In genomic region chr2:28219736-28220364, GRCh38 we compare ENCODE assay signal across 22 cellular contexts.
"Had no signal": no experiment of that assay in that cellular context is flagged by ENCODE, and none has a peak within 500 bp of the region (broad histone marks: within the 10 kb centered on the region; RNA-seq: fewer than 3 reads in every experiment).

No MANE protein-coding gene starts in this region.

- H3K27me3 ChIP-seq: ascending aorta, colonic mucosa, esophagus muscularis mucosa, gastroesophageal sphincter, neural progenitor cell, transverse colon had no signal

- H2AFZ ChIP-seq: neural progenitor cell had no signal

- ATAC-seq: gastroesophageal sphincter, left lobe of liver, lower lobe of right lung, sciatic nerve had no signal

- H3K36me3 Mint-ChIP-seq: activated CD4-positive, alpha-beta memory T cell treated with anti-CD3 and anti-CD28 coated beads for 36 hours; neural progenitor cell had no signal

- H3K27ac ChIP-seq: ascending aorta, colonic mucosa, esophagus muscularis mucosa, gastroesophageal sphincter, lower lobe of right lung, neural progenitor cell, transverse colon had no signal

- H3K4me1 Mint-ChIP-seq: activated B cell treated with CpG ODN at 0.5 μM for 24 hours; activated naive CD4-positive, alpha-beta T cell treated with anti-CD3 and anti-CD28 coated beads, Interleukin-2, amount 50 U/mL, for 24 hours had no signal

- H3K4me1 ChIP-seq: colonic mucosa had no signal

- H3K27ac Mint-ChIP-seq: activated B cell treated with CpG ODN at 0.5 μM for 24 hours; activated CD4-positive, alpha-beta memory T cell treated with anti-CD3 and anti-CD28 coated beads for 36 hours; activated naive CD4-positive, alpha-beta T cell treated with anti-CD3 and anti-CD28 coated beads, Interleukin-2, amount 50 U/mL, for 24 hours; T-helper 1 cell treated with Interleukin-12 subunit alpha and Interleukin-12 subunit beta and Interleukin-4 antibody, amounts not matched to agents 30 μg/mL and 1 μg/mL, for 36 hours had no signal

- H3K4me2 ChIP-seq: neural progenitor cell had no signal

- H3K4me3 ChIP-seq: ascending aorta, colonic mucosa, esophagus muscularis mucosa, gastroesophageal sphincter, lower lobe of right lung, neural progenitor cell, transverse colon had no signal

- H3K9ac ChIP-seq: neural progenitor cell had no signal

- H3K9me3 Mint-ChIP-seq: activated B cell treated with CpG ODN at 0.5 μM for 24 hours; activated CD4-positive, alpha-beta memory T cell treated with anti-CD3 and anti-CD28 coated beads for 36 hours; activated naive CD4-positive, alpha-beta T cell treated with anti-CD3 and anti-CD28 coated beads, Interleukin-2, amount 50 U/mL, for 24 hours; naive B cell; neural progenitor cell; T-helper 1 cell treated with Interleukin-12 subunit alpha and Interleukin-12 subunit beta and Interleukin-4 antibody, amounts not matched to agents 30 μg/mL and 1 μg/mL, for 36 hours had no signal

- H3K36me3 ChIP-seq: ascending aorta, colonic mucosa, esophagus muscularis mucosa, gastroesophageal sphincter, lower lobe of right lung, neural progenitor cell, transverse colon had no signal

- H3K27me3 Mint-ChIP-seq: activated B cell treated with CpG ODN at 0.5 μM for 24 hours; activated CD4-positive, alpha-beta memory T cell treated with anti-CD3 and anti-CD28 coated beads for 36 hours; activated naive CD4-positive, alpha-beta T cell treated with anti-CD3 and anti-CD28 coated beads, Interleukin-2, amount 50 U/mL, for 24 hours; naive B cell had no signal

- H3K4me3 Mint-ChIP-seq: activated B cell treated with CpG ODN at 0.5 μM for 24 hours; activated CD4-positive, alpha-beta memory T cell treated with anti-CD3 and anti-CD28 coated beads for 36 hours; activated naive CD4-positive, alpha-beta T cell treated with anti-CD3 and anti-CD28 coated beads, Interleukin-2, amount 50 U/mL, for 24 hours; naive B cell; neural progenitor cell; T-helper 1 cell treated with Interleukin-12 subunit alpha and Interleukin-12 subunit beta and Interleukin-4 antibody, amounts not matched to agents 30 μg/mL and 1 μg/mL, for 36 hours had no signal

- H3K9me3 ChIP-seq: ascending aorta, colonic mucosa, esophagus muscularis mucosa, gastroesophageal sphincter, lower lobe of right lung, transverse colon had no signal

- DNase-seq: activated B cell treated with CpG ODN at 0.5 μM for 24 hours; activated CD4-positive, alpha-beta memory T cell treated with anti-CD3 and anti-CD28 coated beads for 36 hours; activated CD4-positive, alpha-beta T cell treated with anti-CD3 and anti-CD28 coated beads for 4 hours; activated effector memory CD4-positive, alpha-beta T cell treated with anti-CD3 and anti-CD28 coated beads, Interleukin-2, amount 50 U/mL, for 16 hours; colonic mucosa; head of caudate nucleus; lower lobe of right lung; naive B cell; stimulated activated CD4-positive, alpha-beta T cell treated with anti-CD3 and anti-CD28 coated beads, Interleukin-4, amount 100 ng/mL, for 1 hour; stimulated activated naive CD4-positive, alpha-beta T cell treated with Interleukin-2 at 50 U/mL for 16 hours; substantia nigra; transverse colon had no signal

- FAIRE-seq: keratinocyte, urothelium cell line had no signal
